Comparison of ENCODE assay signal across 1 cellular context in the genomic region with DNA sequence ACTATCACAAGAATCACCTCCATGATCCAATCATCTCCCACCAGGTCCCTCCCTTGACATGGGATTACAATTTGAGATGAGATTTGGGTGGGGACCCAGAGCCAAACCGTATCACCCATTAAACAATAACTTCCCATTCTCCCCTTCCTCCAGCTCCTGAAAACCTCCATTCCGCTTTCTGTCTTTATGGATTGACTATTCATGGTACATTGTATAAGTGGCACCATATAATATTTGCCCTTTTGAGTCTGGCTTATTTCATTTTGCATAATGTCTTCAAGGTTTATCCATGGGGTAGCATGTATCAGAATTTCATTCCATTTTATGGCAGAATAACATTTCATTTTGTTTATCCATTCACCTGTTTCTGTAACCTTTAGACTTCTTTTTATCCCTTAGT.
TF ChIP-seq lines count a peak whose summit lies in the region.

No MANE protein-coding gene starts in this region.

TF ChIP-seq in neural cell, 6 proteins besides CTCF, POLR2A, EP300 and RAD21 (continued from another document):
- TF ChIP-seq REST (IDR thresholded peaks at IDR 0.05; ENCODE audit: borderline replicate concordance) (no peak), MXI1 (conservative IDR thresholded peaks at IDR 0.05; ENCODE audit: poor library complexity, severe bottlenecking) (no peak)
